In genomic region chr3:129187857-129188256, GRCh38 we compare ENCODE assay signal across 1 cellular context.
TF ChIP-seq lines count a peak whose summit lies in the region.

No MANE protein-coding gene starts in this region.

TF ChIP-seq in HepG2, 621 proteins besides CTCF, POLR2A, EP300 and RAD21 (continued from another document):
- TF ChIP-seq ZSCAN21 (CRISPR knock-in tag; IDR thresholded peaks at IDR 0.05; ENCODE audit: borderline replicate concordance) (no peak), ZNF367 (CRISPR knock-in tag; IDR thresholded peaks at IDR 0.05; ENCODE audit: borderline replicate concordance) (no peak)
TF ChIP-seq in HepG2: peak in this region for 6.
